22 cellular contexts compared by ENCODE assay signal in genomic region chr9:7001571-7001970, GRCh38.
"Had no signal": no experiment of that assay in that cellular context is flagged by ENCODE, and none has a peak within 500 bp of the region (broad histone marks: within the 10 kb centered on the region; RNA-seq: fewer than 3 reads in every experiment).

No MANE protein-coding gene starts in this region.

- H3K9ac ChIP-seq: SK-N-SH had no signal

- FAIRE-seq: HTR-8/SVneo had no signal

- H3K4me2 ChIP-seq: SK-N-SH had no signal

- DNase-seq: Karpas-422, KG1, MG63, NCI-H1092 treated with DMSO at 0.1 percent for 48 hours, NCI-H1436, NCI-H187, NCI-H2029, NCI-H2081 treated with DMSO at 0.1 percent for 48 hours, NCI-H2171, NCI-H226, NCI-H446, NCI-H510A, NCI-H524 treated with DMSO at 0.1 percent for 48 hours, NCI-H69, NCI-H774, PC-3, SHP77, SK-N-SH had no signal

- ATAC-seq: Panc1, PC-3 had no signal

- H3K36me3 ChIP-seq: MG63 had no signal

- H3K27me3 ChIP-seq: MG63 had no signal

- H3K4me3 ChIP-seq: MG63 had no signal

- H3K9me3 ChIP-seq: MG63, SK-N-SH had no signal

- H3K27ac ChIP-seq: HL-60, RWPE1 had no signal
